16 cellular contexts compared by ENCODE assay signal in genomic region chr15:70127288-70127746, GRCh38. TPM values are rescaled to one million over a fixed set of nuclear protein-coding genes. Genes with fewer than 3 reads are reported as not detected.
A peak's percentile ranks its signal among the peaks of the same experiment; 100 is the strongest.
DNase-seq lines count a peak whose midpoint lies in the region; ATAC-seq and TF ChIP-seq lines count a peak whose summit lies in the region.
"Had no signal": no experiment of that assay in that cellular context is flagged by ENCODE, and none has a peak within 500 bp of the region (broad histone marks: within the 10 kb centered on the region; RNA-seq: fewer than 3 reads in every experiment).

No MANE protein-coding gene starts in this region.

- in situ Hi-C loops in Panc1 (cut with HindIII; ENCODE audit: low pct_unique_long_range_greater_than_20kb, low sequenced_read_pairs), result no loop called here

- BruUV-seq in Panc1 (replicated peaks; lab: Mats Ljungman, UMichigan), result no TSS peak

- no peaks in the 10 kb centered on the region for H3K36me3 Mint-ChIP-seq in WTC11
- peaks cover 0 to 2% (median 0%) of the 10 kb centered on the region in 3 donors for H3K36me3 Mint-ChIP-seq in CD8-positive, alpha-beta memory T cell
- H3K36me3 Mint-ChIP-seq: activated naive CD4-positive, alpha-beta T cell treated with anti-CD3 and anti-CD28 coated beads, Interleukin-2, amount 10 ng/mL, durations not matched to agents 7 days and 5 days; CD8-positive, alpha-beta T cell; stimulated activated naive B cell treated with anti-CD40 and anti-IgM and Interleukin-4, amounts not matched to agents 10 μg/mL and 1 μg/mL and 100 μg/mL, for 72 hours had no signal

- TF ChIP-seq CTCF in Panc1 (IDR thresholded peaks at IDR 0.05) (no peak), retinal pigment epithelial cell (conservative IDR thresholded peaks at IDR 0.05; ENCODE audit: low read depth, low read length) (no peak), WTC11 (IDR thresholded peaks at IDR 0.05) (no peak)

- no peaks in the 10 kb centered on the region for H3K4me1 Mint-ChIP-seq in WTC11
- H3K4me1 Mint-ChIP-seq in CD8-positive, alpha-beta memory T cell, result peaks cover 0 to 3% (median 0%) of the 10 kb centered on the region in 3 donors
- H3K4me1 Mint-ChIP-seq: activated naive CD4-positive, alpha-beta T cell treated with anti-CD3 and anti-CD28 coated beads, Interleukin-2, amount 10 ng/mL, durations not matched to agents 7 days and 5 days had no signal

- DNase-seq in H4 (ENCODE audit: low spot score) (peak; percentile 65), Panc1 (ENCODE audit: low read depth, low spot score) (no peak), head of caudate nucleus (peak in 36 of 42 donors; percentile 13 to 68 (median 40)), retinal pigment epithelial cell (ENCODE audit: low read depth) (peak; percentile 73), WTC11 (ENCODE audit: low spot score) (no peak)
- no peak for DNase-seq in CD8-positive, alpha-beta memory T cell
- DNase-seq: activated CD8-positive, alpha-beta T cell treated with anti-CD3 and anti-CD28 coated beads for 36 hours; activated naive CD4-positive, alpha-beta T cell treated with anti-CD3 and anti-CD28 coated beads, Interleukin-2, amount 10 ng/mL, durations not matched to agents 7 days and 5 days; CD8-positive, alpha-beta T cell; Kasumi-1; NCI-H446 treated with DMSO at 0.1 percent for 48 hours; stimulated activated CD4-positive, alpha-beta T cell treated with anti-CD3 and anti-CD28 coated beads, Interleukin-2, amount 100 ng/mL, for 24 hours; stimulated activated naive B cell treated with anti-CD40 and anti-IgM and Interleukin-4, amounts not matched to agents 10 μg/mL and 1 μg/mL and 100 μg/mL, for 72 hours had no signal

- POLR2A ChIA-PET in Panc1 (lab: Charles Lee) (interaction anchor here (0.6 kb wide), 1 partner anchor 249 kb away, joined by 5 read pairs; no protein-coding TSS in a partner anchor), WTC11 (lab: Charles Lee) (no interaction called here)
- POLR2A ChIA-PET in CD8-positive, alpha-beta memory T cell (lab: Charles Lee), result no interaction called here

- no peaks in the 10 kb centered on the region for H3K36me3 ChIP-seq in Panc1 (ENCODE audit: control insufficient read depth, insufficient read depth, low read length)
- no peaks in the 10 kb centered on the region for H3K36me3 ChIP-seq in CD8-positive, alpha-beta memory T cell (ENCODE audit: insufficient read depth, low read length)
- H3K36me3 ChIP-seq: HAP-1 had no signal

- H3K4me3 ChIP-seq in Panc1 (ENCODE audit: low read depth in 2 of 2, low read length in 2 of 2), result no peak overlapping the region
- no peak overlapping the region for H3K4me3 ChIP-seq in retinal pigment epithelial cell (ENCODE audit: low read length)
- no peak overlapping the region for H3K4me3 ChIP-seq in CD8-positive, alpha-beta memory T cell (ENCODE audit: low read length)
- H3K4me3 ChIP-seq: HAP-1 had no signal

- H3K9me3 Mint-ChIP-seq in WTC11, result peaks cover 5% of the 10 kb centered on the region; the same call in 1 of the 2 replicates
- H3K9me3 Mint-ChIP-seq in CD8-positive, alpha-beta memory T cell, result no peaks in the 10 kb centered on the region
- H3K9me3 Mint-ChIP-seq: activated CD8-positive, alpha-beta T cell treated with anti-CD3 and anti-CD28 coated beads for 36 hours; activated naive CD4-positive, alpha-beta T cell treated with anti-CD3 and anti-CD28 coated beads, Interleukin-2, amount 10 ng/mL, durations not matched to agents 7 days and 5 days; CD8-positive, alpha-beta T cell; stimulated activated naive B cell treated with anti-CD40 and anti-IgM and Interleukin-4, amounts not matched to agents 10 μg/mL and 1 μg/mL and 100 μg/mL, for 72 hours had no signal

- no peaks in the 10 kb centered on the region for H3K9me3 ChIP-seq in Panc1 (ENCODE audit: control insufficient read depth, insufficient read depth, low read depth, low read length)
- no peaks in the 10 kb centered on the region for H3K9me3 ChIP-seq in CD8-positive, alpha-beta memory T cell (ENCODE audit: low read length)
- H3K9me3 ChIP-seq: HAP-1 had no signal

- ATAC-seq in Panc1 (peak; percentile 81), GM21576 (IDR thresholded peaks at IDR 0.05; ENCODE audit: unreplicated experiment) (no peak), WTC11 (no peak), HG02885 (IDR thresholded peaks at IDR 0.05; ENCODE audit: poor library complexity, unreplicated experiment) (no peak)
- ATAC-seq: CD8-positive, alpha-beta T cell; stimulated activated naive B cell treated with anti-CD40 and anti-IgM and Interleukin-4, amounts not matched to agents 10 μg/mL and 1 μg/mL and 100 μg/mL, for 72 hours had no signal

- no peak overlapping the region for H3K27ac Mint-ChIP-seq in WTC11
- no peak overlapping the region for H3K27ac Mint-ChIP-seq in CD8-positive, alpha-beta memory T cell
- H3K27ac Mint-ChIP-seq: activated CD8-positive, alpha-beta T cell treated with anti-CD3 and anti-CD28 coated beads for 36 hours; activated naive CD4-positive, alpha-beta T cell treated with anti-CD3 and anti-CD28 coated beads, Interleukin-2, amount 10 ng/mL, durations not matched to agents 7 days and 5 days; CD8-positive, alpha-beta T cell; stimulated activated naive B cell treated with anti-CD40 and anti-IgM and Interleukin-4, amounts not matched to agents 10 μg/mL and 1 μg/mL and 100 μg/mL, for 72 hours had no signal

- no peaks in the 10 kb centered on the region for H3K27me3 ChIP-seq in Panc1 (ENCODE audit: control insufficient read depth, insufficient read depth, low read length)
- no peaks in the 10 kb centered on the region for H3K27me3 ChIP-seq in CD8-positive, alpha-beta memory T cell (ENCODE audit: insufficient read depth, low read length, poor library complexity, severe bottlenecking)

- intact Hi-C loops in Panc1 (cut with micrococcal nuclease; ENCODE audit: unreplicated experiment) (no loop called here), head of caudate nucleus (cut with DNase I) (no loop called here)

- peaks cover 6% of the 10 kb centered on the region; the same call in 1 of the 2 replicates for H3K27me3 Mint-ChIP-seq in WTC11 (ENCODE audit: low read depth)
- peaks cover 4 to 7% of the 10 kb centered on the region in 2 donors for H3K27me3 Mint-ChIP-seq in CD8-positive, alpha-beta memory T cell

- no peak overlapping the region for H3K4me3 Mint-ChIP-seq in WTC11
- no peak overlapping the region for H3K4me3 Mint-ChIP-seq in CD8-positive, alpha-beta memory T cell
- H3K4me3 Mint-ChIP-seq: activated CD8-positive, alpha-beta T cell treated with anti-CD3 and anti-CD28 coated beads for 36 hours; activated naive CD4-positive, alpha-beta T cell treated with anti-CD3 and anti-CD28 coated beads, Interleukin-2, amount 10 ng/mL, durations not matched to agents 7 days and 5 days; CD8-positive, alpha-beta T cell; stimulated activated naive B cell treated with anti-CD40 and anti-IgM and Interleukin-4, amounts not matched to agents 10 μg/mL and 1 μg/mL and 100 μg/mL, for 72 hours had no signal

- H3K4me1 ChIP-seq in Panc1 (ENCODE audit: control insufficient read depth, insufficient read depth, low read length), result peaks cover 8% of the 10 kb centered on the region
- no peaks in the 10 kb centered on the region for H3K4me1 ChIP-seq in CD8-positive, alpha-beta memory T cell (ENCODE audit: insufficient read depth, low read length)
- H3K4me1 ChIP-seq: HAP-1 had no signal

- H3K27ac ChIP-seq in Panc1 (ENCODE audit: low read length), result peak overlapping the region; percentile 58
- H3K27ac ChIP-seq in CD8-positive, alpha-beta memory T cell (ENCODE audit: low read depth, low read length), result no peak overlapping the region

- CTCF ChIA-PET in Panc1 (lab: Charles Lee), result no interaction called here
- CTCF ChIA-PET in WTC11 (lab: Charles Lee), result no interaction called here
- CTCF ChIA-PET in CD8-positive, alpha-beta memory T cell (lab: Charles Lee), result no interaction called here

TF ChIP-seq in WTC11, 78 proteins besides CTCF, POLR2A, EP300 and RAD21:
- TF ChIP-seq KAT7 (CRISPR knock-in tag; IDR thresholded peaks at IDR 0.05; ENCODE audit: borderline replicate concordance), result no peak
- no peak for TF ChIP-seq ZNF532 (CRISPR knock-in tag; IDR thresholded peaks at IDR 0.05; ENCODE audit: borderline replicate concordance)

RNA-seq across cellular contexts. Expression of gene TLE3, which starts 29.6 kb away (rescaled TPM):
- total RNA-seq in H4 (2014; rRNA removed; shearing (Covaris generic)), result 17.5 and 24.9 TPM in 2 replicates
- total RNA-seq in Panc1 (2021; ENCODE audit: unreplicated experiment) (132 TPM), WTC11 (2021) (66.8 to 78.7 TPM (median 68.0 TPM) in 3 replicates)
- 94.7 TPM for polyA plus RNA-seq in Panc1 (2012; ENCODE audit: insufficient read length)
- 10 to 100 TPM; 73.1 to 76.5 TPM for total RNA-seq in CD8-positive, alpha-beta memory T cell
- 19.4 TPM for polyA plus RNA-seq in CD8-positive, alpha-beta memory T cell

Comparison
In these comparisons a context has a peak if more than half of its experiments do, and no peak if none do; other contexts are left out.
1. DNase-seq: peak in H4 (single experiment), head of caudate nucleus (36 of 42) and retinal pigment epithelial cell (single experiment); none in Panc1 (single experiment), WTC11 (single experiment) and CD8-positive, alpha-beta memory T cell (0 of 5).